Comparison of ENCODE assay signal across 8 cellular contexts in genomic region chr6:53347250-53347920, GRCh38.
DNase-seq lines count a peak whose midpoint lies in the region; ATAC-seq lines count a peak whose summit lies in the region.

No MANE protein-coding gene starts in this region.

- H3K36me3 ChIP-seq in NT2/D1 (ENCODE audit: insufficient read depth, insufficient read length, low read length) = peaks cover 8% of the 10 kb centered on the region

- peak; percentile 30 for DNase-seq in activated naive CD4-positive, alpha-beta T cell treated with Interleukin-2 at 50 U/mL for 16 hours
- DNase-seq in activated naive CD4-positive, alpha-beta T cell treated with anti-CD3 and anti-CD28 coated beads, Interleukin-2, amount 50 U/mL, for 16 hours = no peak
- DNase-seq in NT2/D1 (ENCODE audit: low read depth, low spot score) (no peak), astrocyte of the hippocampus (ENCODE audit: low read depth, low spot score) (peak; percentile 45), kidney tubule cell (ENCODE audit: low spot score) (peak; percentile 29), COLO829 (ENCODE audit: low spot score) (no peak)
- DNase-seq in stimulated activated naive CD8-positive, alpha-beta T cell treated with anti-CD3 and anti-CD28 coated beads, Interleukin-15, amount 100 ng/mL, for 72 hours = peak; percentile 27 to 41

- no peaks in the 10 kb centered on the region for H3K9me3 Mint-ChIP-seq in stimulated activated naive CD8-positive, alpha-beta T cell treated with anti-CD3 and anti-CD28 coated beads, Interleukin-15, amount 100 ng/mL, for 72 hours

- H3K27ac Mint-ChIP-seq in stimulated activated naive CD8-positive, alpha-beta T cell treated with anti-CD3 and anti-CD28 coated beads, Interleukin-15, amount 100 ng/mL, for 72 hours = peak overlapping the region; percentile 87 to 91

- peak overlapping the region; percentile 88 to 90 for H3K4me3 Mint-ChIP-seq in stimulated activated naive CD8-positive, alpha-beta T cell treated with anti-CD3 and anti-CD28 coated beads, Interleukin-15, amount 100 ng/mL, for 72 hours

- H3K4me3 ChIP-seq in NT2/D1 (ENCODE audit: insufficient read length, low read depth) = peak overlapping the region; percentile 73

- H3K4me1 Mint-ChIP-seq in stimulated activated naive CD8-positive, alpha-beta T cell treated with anti-CD3 and anti-CD28 coated beads, Interleukin-15, amount 100 ng/mL, for 72 hours = peaks cover 56% of the 10 kb centered on the region

- H3K27me3 Mint-ChIP-seq in stimulated activated naive CD8-positive, alpha-beta T cell treated with anti-CD3 and anti-CD28 coated beads, Interleukin-15, amount 100 ng/mL, for 72 hours = no peaks in the 10 kb centered on the region

- peak; percentile 23 for ATAC-seq in HG02870 (IDR thresholded peaks at IDR 0.05; ENCODE audit: unreplicated experiment)
- peak; percentile 14 for ATAC-seq in stimulated activated naive CD8-positive, alpha-beta T cell treated with anti-CD3 and anti-CD28 coated beads, Interleukin-15, amount 100 ng/mL, for 72 hours

- peak overlapping the region; percentile 72 for H3K9ac ChIP-seq in NT2/D1 (ENCODE audit: insufficient read length, low read depth)

- H3K4me1 ChIP-seq in NT2/D1 (ENCODE audit: insufficient read depth, insufficient read length) = no peaks in the 10 kb centered on the region

- no peaks in the 10 kb centered on the region for H3K27me3 ChIP-seq in NT2/D1 (ENCODE audit: insufficient read depth, insufficient read length)

- H3K9me3 ChIP-seq in NT2/D1 (ENCODE audit: insufficient read depth, low read length) = no peaks in the 10 kb centered on the region

Comparison
In these comparisons a context has a peak if more than half of its experiments do, and no peak if none do; other contexts are left out.
1. DNase-seq: peak in activated naive CD4-positive, alpha-beta T cell treated with Interleukin-2 at 50 U/mL for 16 hours (single experiment), astrocyte of the hippocampus (single experiment), kidney tubule cell (single experiment) and stimulated activated naive CD8-positive, alpha-beta T cell treated with anti-CD3 and anti-CD28 coated beads, Interleukin-15, amount 100 ng/mL, for 72 hours (2 of 2); none in activated naive CD4-positive, alpha-beta T cell treated with anti-CD3 and anti-CD28 coated beads, Interleukin-2, amount 50 U/mL, for 16 hours (single experiment), NT2/D1 (single experiment) and COLO829 (single experiment).